1 cellular context compared by ENCODE assay signal in the genomic region with DNA sequence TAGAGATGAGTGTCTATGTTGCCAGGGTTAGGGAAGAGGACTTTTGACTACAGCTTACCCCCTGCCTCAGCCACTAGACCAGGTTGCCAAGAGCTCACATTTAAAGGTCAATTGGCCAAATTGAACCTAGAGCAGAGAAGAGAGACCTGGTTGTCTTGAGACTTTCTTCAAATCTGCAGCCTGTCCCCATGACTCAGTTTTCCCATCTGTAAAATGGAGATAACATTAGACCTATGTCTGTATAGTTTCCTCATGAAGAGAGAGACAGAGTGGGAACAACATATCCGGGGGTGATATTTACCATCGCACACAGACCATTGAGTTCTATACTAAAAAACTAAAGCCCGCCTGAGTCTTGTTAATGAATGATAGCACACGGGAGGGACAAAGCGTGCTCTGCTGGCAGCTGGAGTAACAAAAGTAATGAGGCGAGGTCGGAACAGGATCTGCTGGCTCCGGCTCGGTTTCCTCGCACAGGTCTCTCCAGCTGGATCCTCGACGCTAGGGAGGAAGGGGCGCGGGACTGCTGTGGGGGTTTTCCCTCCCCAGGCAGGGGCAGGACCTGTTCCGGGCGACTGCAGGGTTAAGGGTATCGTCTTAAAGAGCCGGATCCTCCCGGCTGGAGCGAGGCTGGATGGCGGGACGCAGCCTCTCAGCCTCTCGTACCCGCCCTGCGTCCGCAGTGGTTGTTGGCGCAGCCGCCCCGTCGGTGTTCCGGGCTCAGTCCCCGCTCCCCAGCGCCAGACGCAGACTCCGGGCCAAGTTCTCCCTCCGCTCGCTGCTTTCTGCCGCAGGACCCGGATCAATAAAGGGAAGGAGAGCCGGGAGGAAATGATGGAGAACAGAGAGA.
A peak's percentile ranks its signal among the peaks of the same experiment; 100 is the strongest.
TF ChIP-seq lines count a peak whose summit lies in the region.

No MANE protein-coding gene starts in this region.

TF ChIP-seq in HEK293, 187 proteins besides CTCF, POLR2A, EP300 and RAD21 (continued from another document):
- TF ChIP-seq, protein P1, sequence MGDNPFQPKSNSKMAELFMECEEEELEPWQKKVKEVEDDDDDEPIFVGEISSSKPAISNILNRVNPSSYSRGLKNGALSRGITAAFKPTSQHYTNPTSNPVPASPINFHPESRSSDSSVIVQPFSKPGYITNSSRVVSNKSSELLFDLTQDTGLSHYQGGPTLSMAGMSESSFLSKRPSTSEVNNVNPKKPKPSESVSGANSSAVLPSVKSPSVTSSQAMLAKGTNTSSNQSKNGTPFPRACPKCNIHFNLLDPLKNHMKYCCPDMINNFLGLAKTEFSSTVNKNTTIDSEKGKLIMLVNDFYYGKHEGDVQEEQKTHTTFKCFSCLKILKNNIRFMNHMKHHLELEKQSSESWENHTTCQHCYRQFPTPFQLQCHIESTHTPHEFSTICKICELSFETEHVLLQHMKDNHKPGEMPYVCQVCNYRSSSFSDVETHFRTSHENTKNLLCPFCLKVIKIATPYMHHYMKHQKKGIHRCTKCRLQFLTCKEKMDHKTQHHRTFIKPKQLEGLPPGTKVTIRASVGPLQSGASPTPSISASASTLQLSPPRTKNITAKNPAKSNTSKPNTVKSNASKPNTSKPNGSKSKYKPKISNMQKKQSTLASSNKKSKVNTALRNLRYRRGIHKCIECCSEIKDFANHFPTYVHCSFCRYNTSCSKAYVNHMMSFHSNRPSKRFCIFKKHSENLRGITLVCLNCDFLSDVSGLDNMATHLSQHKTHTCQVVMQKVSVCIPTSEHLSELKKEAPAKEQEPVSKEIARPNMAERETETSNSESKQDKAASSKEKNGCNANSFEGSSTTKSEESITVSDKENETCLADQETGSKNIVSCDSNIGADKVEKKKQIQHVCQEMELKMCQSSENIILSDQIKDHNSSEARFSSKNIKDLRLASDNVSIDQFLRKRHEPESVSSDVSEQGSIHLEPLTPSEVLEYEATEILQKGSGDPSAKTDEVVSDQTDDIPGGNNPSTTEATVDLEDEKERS (tag by site-specific recombination; IDR thresholded peaks at IDR 0.05): 0 out of 2 replicates have a peak, but pooled peaks have one; percentile 14
- TF ChIP-seq ZNF341 (tag by site-specific recombination; IDR thresholded peaks at IDR 0.05; ENCODE audit: low read depth) (peak; percentile 89), ZNF777 (tag by site-specific recombination; IDR thresholded peaks at IDR 0.05; ENCODE audit: borderline replicate concordance) (peak; percentile 98), ZNF140 (tag by site-specific recombination; IDR thresholded peaks at IDR 0.05) (no peak), PRDM1 (tag by site-specific recombination; IDR thresholded peaks at IDR 0.05) (no peak)
- TF ChIP-seq, protein P2, sequence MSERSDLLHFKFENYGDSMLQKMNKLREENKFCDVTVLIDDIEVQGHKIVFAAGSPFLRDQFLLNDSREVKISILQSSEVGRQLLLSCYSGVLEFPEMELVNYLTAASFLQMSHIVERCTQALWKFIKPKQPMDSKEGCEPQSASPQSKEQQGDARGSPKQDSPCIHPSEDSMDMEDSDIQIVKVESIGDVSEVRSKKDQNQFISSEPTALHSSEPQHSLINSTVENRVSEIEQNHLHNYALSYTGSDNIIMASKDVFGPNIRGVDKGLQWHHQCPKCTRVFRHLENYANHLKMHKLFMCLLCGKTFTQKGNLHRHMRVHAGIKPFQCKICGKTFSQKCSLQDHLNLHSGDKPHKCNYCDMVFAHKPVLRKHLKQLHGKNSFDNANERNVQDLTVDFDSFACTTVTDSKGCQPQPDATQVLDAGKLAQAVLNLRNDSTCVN (tag by site-specific recombination; optimal IDR thresholded peaks at IDR 0.05): no peak
- TF ChIP-seq, protein P3, sequence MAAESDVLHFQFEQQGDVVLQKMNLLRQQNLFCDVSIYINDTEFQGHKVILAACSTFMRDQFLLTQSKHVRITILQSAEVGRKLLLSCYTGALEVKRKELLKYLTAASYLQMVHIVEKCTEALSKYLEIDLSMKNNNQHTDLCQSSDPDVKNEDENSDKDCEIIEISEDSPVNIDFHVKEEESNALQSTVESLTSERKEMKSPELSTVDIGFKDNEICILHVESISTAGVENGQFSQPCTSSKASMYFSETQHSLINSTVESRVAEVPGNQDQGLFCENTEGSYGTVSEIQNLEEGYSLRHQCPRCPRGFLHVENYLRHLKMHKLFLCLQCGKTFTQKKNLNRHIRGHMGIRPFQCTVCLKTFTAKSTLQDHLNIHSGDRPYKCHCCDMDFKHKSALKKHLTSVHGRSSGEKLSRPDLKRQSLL (tag by site-specific recombination; IDR thresholded peaks at IDR 0.05): peak; percentile 54; the same call in 1 of the 2 replicates
- TF ChIP-seq, protein P4, sequence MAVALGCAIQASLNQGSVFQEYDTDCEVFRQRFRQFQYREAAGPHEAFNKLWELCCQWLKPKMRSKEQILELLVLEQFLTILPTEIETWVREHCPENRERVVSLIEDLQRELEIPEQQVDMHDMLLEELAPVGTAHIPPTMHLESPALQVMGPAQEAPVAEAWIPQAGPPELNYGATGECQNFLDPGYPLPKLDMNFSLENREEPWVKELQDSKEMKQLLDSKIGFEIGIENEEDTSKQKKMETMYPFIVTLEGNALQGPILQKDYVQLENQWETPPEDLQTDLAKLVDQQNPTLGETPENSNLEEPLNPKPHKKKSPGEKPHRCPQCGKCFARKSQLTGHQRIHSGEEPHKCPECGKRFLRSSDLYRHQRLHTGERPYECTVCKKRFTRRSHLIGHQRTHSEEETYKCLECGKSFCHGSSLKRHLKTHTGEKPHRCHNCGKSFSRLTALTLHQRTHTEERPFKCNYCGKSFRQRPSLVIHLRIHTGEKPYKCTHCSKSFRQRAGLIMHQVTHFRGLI (tag by site-specific recombination; IDR thresholded peaks at IDR 0.05): no peak
